ENCODE assay signal across 9 cellular contexts in the genomic region with DNA sequence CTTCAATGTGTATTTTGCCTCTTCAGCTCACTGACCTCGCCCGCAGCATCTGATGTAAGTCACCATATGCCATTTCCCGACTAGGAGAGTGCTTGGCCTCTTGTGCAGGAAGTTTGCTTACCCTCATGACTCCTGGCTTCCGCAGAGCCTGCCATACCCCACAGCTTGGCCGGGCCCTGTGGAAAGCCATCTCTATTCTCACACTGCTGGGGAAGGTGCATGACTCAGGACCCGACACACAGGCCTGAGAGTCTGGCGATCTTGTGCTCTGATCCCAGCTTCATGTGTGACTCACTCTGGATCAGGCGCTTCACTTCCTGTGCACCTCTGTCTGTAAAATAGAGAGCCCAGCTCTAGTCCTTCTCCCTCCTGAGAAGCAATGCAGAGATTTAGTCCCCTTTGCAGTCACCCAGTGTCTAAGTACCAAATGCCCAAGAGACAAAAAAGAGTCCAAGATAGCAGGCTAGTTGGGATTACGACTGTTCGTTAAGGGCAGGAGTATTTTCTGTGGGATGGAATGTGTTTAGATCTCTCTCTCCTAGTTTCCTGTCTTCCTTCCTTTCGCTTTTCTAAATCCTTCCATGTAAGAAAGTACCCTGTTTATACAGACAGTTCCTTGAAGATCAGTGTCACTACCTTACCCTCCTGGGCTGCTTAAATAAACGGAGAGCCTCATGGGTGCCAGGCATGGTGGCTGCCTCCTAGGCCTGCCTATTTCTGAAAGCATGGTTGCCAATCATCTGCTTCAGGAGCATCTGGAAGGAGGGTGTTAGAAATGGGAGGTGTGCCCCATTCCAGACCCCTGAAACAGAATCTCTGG.
DNase-seq lines count a peak whose midpoint lies in the region; ATAC-seq and TF ChIP-seq lines count a peak whose summit lies in the region.
"Had no signal": no experiment of that assay in that cellular context is flagged by ENCODE, and none has a peak within 500 bp of the region (broad histone marks: within the 10 kb centered on the region; RNA-seq: fewer than 3 reads in every experiment).

No MANE protein-coding gene starts in this region.

- peak; percentile 11 for DNase-seq in activated CD4-positive, alpha-beta T cell treated with anti-CD3 and anti-CD28 coated beads for 36 hours
- no peak for DNase-seq in activated CD4-positive, alpha-beta T cell treated with anti-CD3 and anti-CD28 coated beads, Interleukin-2, amount 10 ng/mL, durations not matched to agents 24 days and 14 days
- DNase-seq in SW480 (ENCODE audit: low spot score) (peak; percentile 77), left ventricle myocardium superior (no peak), upper lobe of left lung (peak in 1 of 2 donors; percentile 74), ecto neural progenitor cell (ENCODE audit: low spot score) (no peak), NCI-H1105 treated with DMSO at 0.1 percent for 48 hours (lab: John Stamatoyannopoulos, UW) (no peak)
- no peak for DNase-seq in activated CD8-positive, alpha-beta memory T cell treated with anti-CD3 and anti-CD28 coated beads, Interleukin-2, amount 10 ng/mL, durations not matched to agents 7 days and 5 days

- H3K4me1 ChIP-seq in upper lobe of left lung: peaks cover 0 to 11% (median 1%) of the 10 kb centered on the region in 4 donors

- H3K4me3 ChIP-seq in upper lobe of left lung: no peak overlapping the region

- intact Hi-C loops in activated CD4-positive, alpha-beta T cell treated with anti-CD3 and anti-CD28 coated beads for 36 hours (cut with DNase I, micrococcal nuclease): no loop called here
- intact Hi-C loops in activated CD4-positive, alpha-beta T cell treated with anti-CD3 and anti-CD28 coated beads, Interleukin-2, amount 10 ng/mL, durations not matched to agents 24 days and 14 days (cut with micrococcal nuclease): no loop called here
- intact Hi-C loops in left ventricle myocardium superior (cut with micrococcal nuclease): no loop called here

- H3K4me1 Mint-ChIP-seq in activated CD4-positive, alpha-beta T cell treated with anti-CD3 and anti-CD28 coated beads for 36 hours: no peaks in the 10 kb centered on the region
- no peaks in the 10 kb centered on the region for H3K4me1 Mint-ChIP-seq in activated CD4-positive, alpha-beta T cell treated with anti-CD3 and anti-CD28 coated beads, Interleukin-2, amount 10 ng/mL, durations not matched to agents 24 days and 14 days
- no peaks in the 10 kb centered on the region for H3K4me1 Mint-ChIP-seq in activated CD8-positive, alpha-beta memory T cell treated with anti-CD3 and anti-CD28 coated beads, Interleukin-2, amount 10 ng/mL, durations not matched to agents 7 days and 5 days

- TF ChIP-seq EP300 in upper lobe of left lung (IDR thresholded peaks at IDR 0.05): peak in 1 of 4 donors; percentile 68

- no peaks in the 10 kb centered on the region for H3K36me3 ChIP-seq in upper lobe of left lung

- H3K27ac Mint-ChIP-seq in activated CD4-positive, alpha-beta T cell treated with anti-CD3 and anti-CD28 coated beads for 36 hours: no peak overlapping the region
- H3K27ac Mint-ChIP-seq in activated CD4-positive, alpha-beta T cell treated with anti-CD3 and anti-CD28 coated beads, Interleukin-2, amount 10 ng/mL, durations not matched to agents 24 days and 14 days: no peak overlapping the region
- no peak overlapping the region for H3K27ac Mint-ChIP-seq in activated CD8-positive, alpha-beta memory T cell treated with anti-CD3 and anti-CD28 coated beads, Interleukin-2, amount 10 ng/mL, durations not matched to agents 7 days and 5 days
- H3K27ac Mint-ChIP-seq: stimulated activated naive CD8-positive, alpha-beta T cell treated with anti-CD3 and anti-CD28 coated beads, Interleukin-15, Interleukin-2, amounts not matched to agents 100 ng/mL and 50 ng/mL, for 24 hours had no signal

- peak; percentile 61 for ATAC-seq in activated CD4-positive, alpha-beta T cell treated with anti-CD3 and anti-CD28 coated beads for 36 hours
- ATAC-seq in left ventricle myocardium superior (peak; percentile 43), upper lobe of left lung (ENCODE audit: low FRiP score in 2 of 2) (peak; percentile 75 to 83)
- no peak for ATAC-seq in activated CD8-positive, alpha-beta memory T cell treated with anti-CD3 and anti-CD28 coated beads, Interleukin-2, amount 10 ng/mL, durations not matched to agents 7 days and 5 days

- CTCF ChIA-PET in activated CD4-positive, alpha-beta T cell treated with anti-CD3 and anti-CD28 coated beads for 36 hours (lab: Charles Lee): no interaction called here
- CTCF ChIA-PET in activated CD8-positive, alpha-beta memory T cell treated with anti-CD3 and anti-CD28 coated beads, Interleukin-2, amount 10 ng/mL, durations not matched to agents 7 days and 5 days (lab: Charles Lee): no interaction called here

- H3K4me3 Mint-ChIP-seq in activated CD4-positive, alpha-beta T cell treated with anti-CD3 and anti-CD28 coated beads for 36 hours: no peak overlapping the region
- no peak overlapping the region for H3K4me3 Mint-ChIP-seq in activated CD4-positive, alpha-beta T cell treated with anti-CD3 and anti-CD28 coated beads, Interleukin-2, amount 10 ng/mL, durations not matched to agents 24 days and 14 days
- H3K4me3 Mint-ChIP-seq in activated CD8-positive, alpha-beta memory T cell treated with anti-CD3 and anti-CD28 coated beads, Interleukin-2, amount 10 ng/mL, durations not matched to agents 7 days and 5 days: no peak overlapping the region
- H3K4me3 Mint-ChIP-seq: stimulated activated naive CD8-positive, alpha-beta T cell treated with anti-CD3 and anti-CD28 coated beads, Interleukin-15, Interleukin-2, amounts not matched to agents 100 ng/mL and 50 ng/mL, for 24 hours had no signal

- TF ChIP-seq POLR2A in upper lobe of left lung (IDR thresholded peaks at IDR 0.05): no peak

- H3K9me3 ChIP-seq in upper lobe of left lung: no peaks in the 10 kb centered on the region

- no peaks in the 10 kb centered on the region for H3K27me3 Mint-ChIP-seq in activated CD4-positive, alpha-beta T cell treated with anti-CD3 and anti-CD28 coated beads for 36 hours
- no peaks in the 10 kb centered on the region for H3K27me3 Mint-ChIP-seq in activated CD4-positive, alpha-beta T cell treated with anti-CD3 and anti-CD28 coated beads, Interleukin-2, amount 10 ng/mL, durations not matched to agents 24 days and 14 days
- H3K27me3 Mint-ChIP-seq in activated CD8-positive, alpha-beta memory T cell treated with anti-CD3 and anti-CD28 coated beads, Interleukin-2, amount 10 ng/mL, durations not matched to agents 7 days and 5 days: no peaks in the 10 kb centered on the region
- H3K27me3 Mint-ChIP-seq: stimulated activated naive CD8-positive, alpha-beta T cell treated with anti-CD3 and anti-CD28 coated beads, Interleukin-15, Interleukin-2, amounts not matched to agents 100 ng/mL and 50 ng/mL, for 24 hours had no signal

- no peaks in the 10 kb centered on the region for H3K27me3 ChIP-seq in upper lobe of left lung

- TF ChIP-seq CTCF in upper lobe of left lung (IDR thresholded peaks at IDR 0.05): no peak

- H3K9me3 Mint-ChIP-seq in activated CD4-positive, alpha-beta T cell treated with anti-CD3 and anti-CD28 coated beads for 36 hours (ENCODE audit: low read depth): no peaks in the 10 kb centered on the region
- no peaks in the 10 kb centered on the region for H3K9me3 Mint-ChIP-seq in activated CD4-positive, alpha-beta T cell treated with anti-CD3 and anti-CD28 coated beads, Interleukin-2, amount 10 ng/mL, durations not matched to agents 24 days and 14 days
- H3K9me3 Mint-ChIP-seq in activated CD8-positive, alpha-beta memory T cell treated with anti-CD3 and anti-CD28 coated beads, Interleukin-2, amount 10 ng/mL, durations not matched to agents 7 days and 5 days (ENCODE audit: low read depth): no peaks in the 10 kb centered on the region
- H3K9me3 Mint-ChIP-seq: stimulated activated naive CD8-positive, alpha-beta T cell treated with anti-CD3 and anti-CD28 coated beads, Interleukin-15, Interleukin-2, amounts not matched to agents 100 ng/mL and 50 ng/mL, for 24 hours had no signal

- H3K36me3 Mint-ChIP-seq in activated CD4-positive, alpha-beta T cell treated with anti-CD3 and anti-CD28 coated beads for 36 hours (ENCODE audit: low read depth): no peaks in the 10 kb centered on the region
- H3K36me3 Mint-ChIP-seq in activated CD4-positive, alpha-beta T cell treated with anti-CD3 and anti-CD28 coated beads, Interleukin-2, amount 10 ng/mL, durations not matched to agents 24 days and 14 days (ENCODE audit: low read depth): no peaks in the 10 kb centered on the region
- H3K36me3 Mint-ChIP-seq in activated CD8-positive, alpha-beta memory T cell treated with anti-CD3 and anti-CD28 coated beads, Interleukin-2, amount 10 ng/mL, durations not matched to agents 7 days and 5 days: no peaks in the 10 kb centered on the region

- 62 to 66% methylated on average over 9 to 12 of the region's 12 CpGs for WGBS in upper lobe of left lung, 2 donors

- peak overlapping the region in 2 of 4 donors; percentile 22 to 27 for H3K27ac ChIP-seq in upper lobe of left lung

- POLR2A ChIA-PET in activated CD4-positive, alpha-beta T cell treated with anti-CD3 and anti-CD28 coated beads for 36 hours (lab: Charles Lee): no interaction called here

Comparison
In these comparisons a context has a peak if more than half of its experiments do, and no peak if none do; other contexts are left out.
1. DNase-seq: peak in activated CD4-positive, alpha-beta T cell treated with anti-CD3 and anti-CD28 coated beads for 36 hours (single experiment) and SW480 (single experiment); none in activated CD4-positive, alpha-beta T cell treated with anti-CD3 and anti-CD28 coated beads, Interleukin-2, amount 10 ng/mL, durations not matched to agents 24 days and 14 days (single experiment), left ventricle myocardium superior (single experiment), ecto neural progenitor cell (single experiment), NCI-H1105 treated with DMSO at 0.1 percent for 48 hours (single experiment) and activated CD8-positive, alpha-beta memory T cell treated with anti-CD3 and anti-CD28 coated beads, Interleukin-2, amount 10 ng/mL, durations not matched to agents 7 days and 5 days (single experiment).